In the genomic region with DNA sequence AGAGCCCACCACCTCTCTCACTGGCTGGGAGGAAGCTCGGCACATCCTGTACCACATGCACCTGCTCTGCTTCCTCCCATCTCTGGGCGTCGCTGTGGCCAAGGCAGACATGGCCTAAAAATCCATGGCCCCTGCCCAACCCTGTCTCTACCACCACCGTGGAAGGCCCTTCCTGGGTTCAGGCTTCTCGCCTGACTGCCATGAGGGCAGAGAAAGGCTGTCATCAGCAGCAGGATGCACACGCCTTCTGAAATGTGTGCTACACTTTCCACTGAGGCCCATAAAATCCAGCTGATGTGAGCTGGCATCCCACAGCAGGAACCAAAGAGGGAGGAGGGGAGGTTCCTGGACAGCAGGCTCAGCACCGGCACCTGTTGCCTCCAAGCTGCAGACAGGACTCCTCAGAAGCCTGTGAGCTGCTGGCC, we compare ENCODE assay signal across 15 cellular contexts.
DNase-seq lines count a peak whose midpoint lies in the region; ATAC-seq and TF ChIP-seq lines count a peak whose summit lies in the region.
"Had no signal": no experiment of that assay in that cellular context is flagged by ENCODE, and none has a peak within 500 bp of the region (broad histone marks: within the 10 kb centered on the region; RNA-seq: fewer than 3 reads in every experiment).

No MANE protein-coding gene starts in this region.

- DNase-seq in activated CD4-positive, alpha-beta T cell treated with anti-CD3 and anti-CD28 coated beads for 48 hours = peak; percentile 17
- DNase-seq in activated CD4-positive, alpha-beta T cell treated with anti-CD3 and anti-CD28 coated beads, Interleukin-2, amount 10 ng/mL, durations not matched to agents 7 days and 5 days = no peak
- DNase-seq in GM13977 (ENCODE audit: low spot score) (no peak), NCI-H460 (ENCODE audit: extremely low read depth, low read depth) (peak; percentile 12), left kidney (ENCODE audit: low read depth, low spot score) (peak; percentile 48), lower lobe of right lung (no peak)
- no peak for DNase-seq in natural killer cell treated with Interleukin-12 subunit alpha and Interleukin-12 subunit beta and Interleukin-15 and Interleukin-18, amount 100 ng/mL, for 72 hours (ENCODE audit: low spot score)
- DNase-seq: dermis blood vessel endothelial cell, GM23248, NCI-H82, nephron progenitor cell, uterus had no signal

- no peaks in the 10 kb centered on the region for H3K36me3 Mint-ChIP-seq in activated CD4-positive, alpha-beta T cell treated with anti-CD3 and anti-CD28 coated beads, Interleukin-2, amount 10 ng/mL, durations not matched to agents 7 days and 5 days (ENCODE audit: low read depth)
- H3K36me3 Mint-ChIP-seq in natural killer cell treated with Interleukin-12 subunit alpha and Interleukin-12 subunit beta and Interleukin-15 and Interleukin-18, amount 100 ng/mL, for 72 hours = no peaks in the 10 kb centered on the region
- H3K36me3 Mint-ChIP-seq: IgD-negative memory B cell had no signal

- intact Hi-C loops in lower lobe of right lung (cut with DNase I) = no loop called here

- no peaks in the 10 kb centered on the region for H3K4me1 Mint-ChIP-seq in activated CD4-positive, alpha-beta T cell treated with anti-CD3 and anti-CD28 coated beads, Interleukin-2, amount 10 ng/mL, durations not matched to agents 7 days and 5 days
- peaks cover 0 to 4% of the 10 kb centered on the region in 2 donors for H3K4me1 Mint-ChIP-seq in natural killer cell treated with Interleukin-12 subunit alpha and Interleukin-12 subunit beta and Interleukin-15 and Interleukin-18, amount 100 ng/mL, for 72 hours (ENCODE audit: low read depth in 2 of 2)
- H3K4me1 Mint-ChIP-seq: IgD-negative memory B cell had no signal

- in situ Hi-C loops in GM13977 (cut with MboI; ENCODE audit: low pct_unique_long_range_greater_than_20kb, low sequenced_read_pairs, unreplicated experiment) = no loop called here

- H3K27me3 ChIP-seq in lower lobe of right lung (ENCODE audit: low read depth) = peaks cover 20% of the 10 kb centered on the region
- H3K27me3 ChIP-seq: uterus had no signal

- CTCF ChIA-PET in activated CD4-positive, alpha-beta T cell treated with anti-CD3 and anti-CD28 coated beads, Interleukin-2, amount 10 ng/mL, durations not matched to agents 7 days and 5 days (lab: Charles Lee) = interaction anchor here (0.6 kb wide), 1 partner anchor 9 kb away, joined by 3 read pairs; no protein-coding TSS in a partner anchor

- POLR2A ChIA-PET in activated CD4-positive, alpha-beta T cell treated with anti-CD3 and anti-CD28 coated beads, Interleukin-2, amount 10 ng/mL, durations not matched to agents 7 days and 5 days (lab: Charles Lee) = no interaction called here

- no peaks in the 10 kb centered on the region for H3K9me3 ChIP-seq in lower lobe of right lung
- H3K9me3 ChIP-seq: uterus had no signal

- TF ChIP-seq CTCF in GM13977 (IDR thresholded peaks at IDR 0.05; ENCODE audit: extremely low read depth, insufficient read depth, missing control alignments) = peak; percentile 30
- no peak for TF ChIP-seq CTCF in lower lobe of right lung (IDR thresholded peaks at IDR 0.05)

- H3K9me3 Mint-ChIP-seq in activated CD4-positive, alpha-beta T cell treated with anti-CD3 and anti-CD28 coated beads, Interleukin-2, amount 10 ng/mL, durations not matched to agents 7 days and 5 days = no peaks in the 10 kb centered on the region
- H3K9me3 Mint-ChIP-seq in natural killer cell treated with Interleukin-12 subunit alpha and Interleukin-12 subunit beta and Interleukin-15 and Interleukin-18, amount 100 ng/mL, for 72 hours = no peaks in the 10 kb centered on the region
- H3K9me3 Mint-ChIP-seq: nephron progenitor cell had no signal

- no peak overlapping the region for H3K4me3 ChIP-seq in lower lobe of right lung
- H3K4me3 ChIP-seq: GM23248, skin epidermis, uterus had no signal

- H3K27ac ChIP-seq in lower lobe of right lung = no peak overlapping the region
- H3K27ac ChIP-seq: GM23248, skin epidermis, uterus had no signal

- H3K4me3 Mint-ChIP-seq in activated CD4-positive, alpha-beta T cell treated with anti-CD3 and anti-CD28 coated beads, Interleukin-2, amount 10 ng/mL, durations not matched to agents 7 days and 5 days = no peak overlapping the region
- no peak overlapping the region for H3K4me3 Mint-ChIP-seq in natural killer cell treated with Interleukin-12 subunit alpha and Interleukin-12 subunit beta and Interleukin-15 and Interleukin-18, amount 100 ng/mL, for 72 hours
- H3K4me3 Mint-ChIP-seq: IgD-negative memory B cell, nephron progenitor cell had no signal

- ATAC-seq in natural killer cell treated with Interleukin-12 subunit alpha and Interleukin-12 subunit beta and Interleukin-15 and Interleukin-18, amount 100 ng/mL, for 72 hours = no peak
- ATAC-seq in lower lobe of right lung (no peak), HG03097 (IDR thresholded peaks at IDR 0.05; ENCODE audit: low FRiP score, unreplicated experiment) (no peak)

- no peaks in the 10 kb centered on the region for H3K36me3 ChIP-seq in lower lobe of right lung
- H3K36me3 ChIP-seq: uterus had no signal

- no peaks in the 10 kb centered on the region for H3K4me1 ChIP-seq in lower lobe of right lung
- H3K4me1 ChIP-seq: uterus had no signal

- H3K27ac Mint-ChIP-seq in activated CD4-positive, alpha-beta T cell treated with anti-CD3 and anti-CD28 coated beads, Interleukin-2, amount 10 ng/mL, durations not matched to agents 7 days and 5 days = no peak overlapping the region
- no peak overlapping the region for H3K27ac Mint-ChIP-seq in natural killer cell treated with Interleukin-12 subunit alpha and Interleukin-12 subunit beta and Interleukin-15 and Interleukin-18, amount 100 ng/mL, for 72 hours
- H3K27ac Mint-ChIP-seq: IgD-negative memory B cell, nephron progenitor cell had no signal

- no peaks in the 10 kb centered on the region for H3K27me3 Mint-ChIP-seq in activated CD4-positive, alpha-beta T cell treated with anti-CD3 and anti-CD28 coated beads, Interleukin-2, amount 10 ng/mL, durations not matched to agents 7 days and 5 days
- H3K27me3 Mint-ChIP-seq in natural killer cell treated with Interleukin-12 subunit alpha and Interleukin-12 subunit beta and Interleukin-15 and Interleukin-18, amount 100 ng/mL, for 72 hours = peaks cover 7% of the 10 kb centered on the region in 2 donors
- H3K27me3 Mint-ChIP-seq: IgD-negative memory B cell had no signal

Comparison
In these comparisons a context has a peak if more than half of its experiments do, and no peak if none do; other contexts are left out.
1. DNase-seq: peak in activated CD4-positive, alpha-beta T cell treated with anti-CD3 and anti-CD28 coated beads for 48 hours (single experiment), NCI-H460 (single experiment) and left kidney (single experiment); none in activated CD4-positive, alpha-beta T cell treated with anti-CD3 and anti-CD28 coated beads, Interleukin-2, amount 10 ng/mL, durations not matched to agents 7 days and 5 days (single experiment), GM13977 (single experiment), natural killer cell treated with Interleukin-12 subunit alpha and Interleukin-12 subunit beta and Interleukin-15 and Interleukin-18, amount 100 ng/mL, for 72 hours (single experiment) and lower lobe of right lung (single experiment).